In the genomic region with DNA sequence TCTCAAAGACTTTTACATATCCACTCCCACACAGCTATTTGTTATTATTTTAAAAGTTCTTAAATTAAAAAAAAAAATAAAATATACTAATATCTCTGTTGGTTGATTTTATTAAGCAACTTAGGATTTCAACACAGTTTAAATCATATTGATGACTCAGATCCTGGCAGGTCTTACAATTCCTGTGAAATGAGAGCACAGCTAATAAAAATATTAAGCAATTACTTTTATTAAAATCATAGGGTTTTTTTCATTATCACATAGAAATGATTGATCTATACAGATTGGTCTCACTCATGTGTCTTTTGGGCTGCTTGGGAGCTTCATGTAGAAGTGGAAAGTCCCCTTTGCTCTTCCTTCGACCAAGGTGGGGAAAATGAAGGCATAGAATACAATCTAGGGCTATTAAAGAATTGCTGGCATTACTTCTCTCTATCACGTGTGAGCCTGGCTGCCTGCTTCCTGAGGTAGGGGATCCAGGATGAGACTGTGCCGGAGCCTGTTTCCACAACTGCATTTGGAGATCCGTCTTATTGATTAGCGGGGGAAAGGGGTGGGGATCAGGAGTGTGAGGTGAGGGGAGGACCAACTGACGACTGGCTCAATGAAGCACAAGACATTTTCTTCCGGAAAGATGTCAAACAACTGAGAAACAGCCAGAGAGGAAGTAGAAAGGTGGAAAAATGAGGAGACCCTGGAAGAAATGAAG, we compare ENCODE assay signal across 1 cellular context.
TF ChIP-seq lines count a peak whose summit lies in the region.

No MANE protein-coding gene starts in this region.

TF ChIP-seq in GM23338, 12 proteins besides CTCF, POLR2A, EP300 and RAD21 (continued from another document):
- TF ChIP-seq, protein P1, sequence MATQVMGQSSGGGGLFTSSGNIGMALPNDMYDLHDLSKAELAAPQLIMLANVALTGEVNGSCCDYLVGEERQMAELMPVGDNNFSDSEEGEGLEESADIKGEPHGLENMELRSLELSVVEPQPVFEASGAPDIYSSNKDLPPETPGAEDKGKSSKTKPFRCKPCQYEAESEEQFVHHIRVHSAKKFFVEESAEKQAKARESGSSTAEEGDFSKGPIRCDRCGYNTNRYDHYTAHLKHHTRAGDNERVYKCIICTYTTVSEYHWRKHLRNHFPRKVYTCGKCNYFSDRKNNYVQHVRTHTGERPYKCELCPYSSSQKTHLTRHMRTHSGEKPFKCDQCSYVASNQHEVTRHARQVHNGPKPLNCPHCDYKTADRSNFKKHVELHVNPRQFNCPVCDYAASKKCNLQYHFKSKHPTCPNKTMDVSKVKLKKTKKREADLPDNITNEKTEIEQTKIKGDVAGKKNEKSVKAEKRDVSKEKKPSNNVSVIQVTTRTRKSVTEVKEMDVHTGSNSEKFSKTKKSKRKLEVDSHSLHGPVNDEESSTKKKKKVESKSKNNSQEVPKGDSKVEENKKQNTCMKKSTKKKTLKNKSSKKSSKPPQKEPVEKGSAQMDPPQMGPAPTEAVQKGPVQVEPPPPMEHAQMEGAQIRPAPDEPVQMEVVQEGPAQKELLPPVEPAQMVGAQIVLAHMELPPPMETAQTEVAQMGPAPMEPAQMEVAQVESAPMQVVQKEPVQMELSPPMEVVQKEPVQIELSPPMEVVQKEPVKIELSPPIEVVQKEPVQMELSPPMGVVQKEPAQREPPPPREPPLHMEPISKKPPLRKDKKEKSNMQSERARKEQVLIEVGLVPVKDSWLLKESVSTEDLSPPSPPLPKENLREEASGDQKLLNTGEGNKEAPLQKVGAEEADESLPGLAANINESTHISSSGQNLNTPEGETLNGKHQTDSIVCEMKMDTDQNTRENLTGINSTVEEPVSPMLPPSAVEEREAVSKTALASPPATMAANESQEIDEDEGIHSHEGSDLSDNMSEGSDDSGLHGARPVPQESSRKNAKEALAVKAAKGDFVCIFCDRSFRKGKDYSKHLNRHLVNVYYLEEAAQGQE (IDR thresholded peaks at IDR 0.05; ENCODE audit: unreplicated experiment), result no peak
- TF ChIP-seq ETS1 (IDR thresholded peaks at IDR 0.05) (no peak), POLR2AphosphoS5 (IDR thresholded peaks at IDR 0.05; ENCODE audit: low read depth) (no peak), ZNF331 (CRISPR knock-in tag; IDR thresholded peaks at IDR 0.05; ENCODE audit: low read depth) (no peak)
